ENCODE assay signal across 19 cellular contexts in genomic region chr9:27280858-27281257, GRCh38. TPM values are rescaled to one million over a fixed set of nuclear protein-coding genes. Genes with fewer than 3 reads are reported as not detected.
A peak's percentile ranks its signal among the peaks of the same experiment; 100 is the strongest.
DNase-seq lines count a peak whose midpoint lies in the region; FAIRE-seq and TF ChIP-seq lines count a peak whose summit lies in the region.
"Had no signal": no experiment of that assay in that cellular context is flagged by ENCODE, and none has a peak within 500 bp of the region (broad histone marks: within the 10 kb centered on the region; RNA-seq: fewer than 3 reads in every experiment).

No MANE protein-coding gene starts in this region.

- H3K27me3 ChIP-seq in GM23248 (replicated peaks; ENCODE audit: insufficient read depth), result no peaks in the 10 kb centered on the region; the same call in none of the 2 replicates
- peaks cover 10% of the 10 kb centered on the region; the same call in 1 of the 2 replicates for H3K27me3 ChIP-seq in OCI-LY3 (ENCODE audit: low read depth, low read length)
- H3K27me3 ChIP-seq in endothelial cell of umbilical vein (ENCODE audit: control insufficient read depth in 2 of 2, insufficient read depth in 2 of 2, low read length in 2 of 2), result peaks cover 3 to 11% of the 10 kb centered on the region in 2 experiments
- H3K27me3 ChIP-seq in osteoblast (ENCODE audit: insufficient read depth, low read length), result peaks cover 7% of the 10 kb centered on the region
- H3K27me3 ChIP-seq in mesendoderm (ENCODE audit: insufficient read depth, low read length, poor library complexity), result no peaks in the 10 kb centered on the region
- H3K27me3 ChIP-seq in tibial artery, result no peaks in the 10 kb centered on the region
- H3K27me3 ChIP-seq: gastrocnemius medialis, testis had no signal

- no peaks in the 10 kb centered on the region for H3F3A ChIP-seq in GM23248 (ENCODE audit: insufficient read depth)

- intact Hi-C loops in endothelial cell of umbilical vein (cut with micrococcal nuclease) (no loop called here), tibial artery (cut with DNase I; ENCODE audit: low total_unique reads) (no loop called here)

- WGBS in GM23248 (ENCODE audit: low coverage in 1 of 2, low lambda C conversion rate in 2 of 2, missing lambda C conversion rate in 2 of 2), 2 experiments, result 3 to 4% methylated on average over 5 of the region's 5 CpGs
- no CpG with 5 or more reads among the region's 5 CpGs for WGBS in mesendoderm (ENCODE audit: extremely low coverage, insufficient coverage, low lambda C conversion rate)

- no peak overlapping the region for H3K27ac ChIP-seq in GM23248
- no peak overlapping the region for H3K27ac ChIP-seq in OCI-LY3 (ENCODE audit: low read length)
- no peak overlapping the region for H3K27ac ChIP-seq in endothelial cell of umbilical vein (ENCODE audit: insufficient read depth, low read depth, low read length)
- H3K27ac ChIP-seq in osteoblast (ENCODE audit: low read depth, low read length), result no peak overlapping the region
- no peak overlapping the region for H3K27ac ChIP-seq in mesendoderm (ENCODE audit: low read depth, low read length)
- H3K27ac ChIP-seq in tibial artery, result no peak overlapping the region
- H3K27ac ChIP-seq: gastrocnemius medialis, SK-N-MC, testis had no signal

- no peaks in the 10 kb centered on the region for H3K9me3 ChIP-seq in GM23248 (ENCODE audit: low read depth)
- no peaks in the 10 kb centered on the region for H3K9me3 ChIP-seq in OCI-LY3 (ENCODE audit: insufficient read depth, low read length)
- H3K9me3 ChIP-seq in endothelial cell of umbilical vein (replicated peaks; ENCODE audit: control insufficient read depth, insufficient read depth, low read length), result no peaks in the 10 kb centered on the region
- H3K9me3 ChIP-seq in osteoblast (ENCODE audit: low read depth, low read length), result no peaks in the 10 kb centered on the region
- no peaks in the 10 kb centered on the region for H3K9me3 ChIP-seq in tibial artery
- H3K9me3 ChIP-seq: gastrocnemius medialis, testis had no signal

- H3K18ac ChIP-seq in mesendoderm (ENCODE audit: low read length), result no peak overlapping the region

- no peak overlapping the region for H3K9ac ChIP-seq in GM23248
- no peak overlapping the region for H3K9ac ChIP-seq in OCI-LY3 (ENCODE audit: low read length)
- no peak overlapping the region for H3K9ac ChIP-seq in endothelial cell of umbilical vein (replicated peaks; ENCODE audit: extremely low read depth, insufficient read depth, low read length)
- H3K9ac ChIP-seq in mesendoderm (ENCODE audit: low read length), result no peak overlapping the region

- H2BK120ac ChIP-seq in mesendoderm (ENCODE audit: low read depth, low read length), result no peak overlapping the region

- H3K4me2 ChIP-seq in GM23248 (ENCODE audit: unreplicated experiment) (peak overlapping the region; percentile 70), OCI-LY3 (ENCODE audit: low read length) (peak overlapping the region; percentile 67), endothelial cell of umbilical vein (ENCODE audit: insufficient read depth, low read length) (no peak overlapping the region), osteoblast (ENCODE audit: insufficient read depth, low read length) (peak overlapping the region; percentile 81), mesendoderm (ENCODE audit: low read length) (no peak overlapping the region)

- no peak for FAIRE-seq in endothelial cell of umbilical vein (lab: Jason Lieb, UNC)
- FAIRE-seq: TTC549 had no signal

- peak; percentile 35 for DNase-seq in GM23248
- peak; percentile 49 for DNase-seq in endothelial cell of umbilical vein (ENCODE audit: low read depth, low spot score)
- DNase-seq in osteoblast (ENCODE audit: insufficient read length, low spot score, missing footprints), result no peak
- no peak for DNase-seq in kidney tubule cell (ENCODE audit: low spot score)
- no peak for DNase-seq in stimulated activated CD8-positive, alpha-beta memory T cell treated with anti-CD3 and anti-CD28 coated beads, Interleukin-4, amount 100 ng/mL, for 48 hours
- DNase-seq in mesendoderm, result no peak
- no peak for DNase-seq in tibial artery
- DNase-seq: activated CD8-positive, alpha-beta T cell treated with anti-CD3 and anti-CD28 coated beads, Interleukin-2, amount 10 ng/mL, durations not matched to agents 7 days and 5 days; AML-193; caudate nucleus; gastrocnemius medialis; midbrain; NCI-H2081 treated with DMSO at 0.1 percent for 48 hours; NCI-H524; testis had no signal

- no peaks in the 10 kb centered on the region for H3K9me1 ChIP-seq in endothelial cell of umbilical vein (replicated peaks; ENCODE audit: control insufficient read depth, extremely low read depth, insufficient read depth, low read length)

- H3K4me3 ChIP-seq in GM23248 (peak overlapping the region; percentile 44; the same call in 1 of the 2 replicates), OCI-LY3 (ENCODE audit: low read length) (peak overlapping the region; percentile 49), endothelial cell of umbilical vein (replicated peaks in 1 of 3; ENCODE audit: insufficient read depth in 1 of 3, low read depth in 1 of 3, low read length in 3 of 3) (no peak overlapping the region), osteoblast (ENCODE audit: insufficient read depth, low read length) (peak overlapping the region; percentile 60), mesendoderm (ENCODE audit: low read length) (no peak overlapping the region), tibial artery (no peak overlapping the region)
- H3K4me3 ChIP-seq: gastrocnemius medialis, SK-N-MC, testis had no signal

- H3K4me1 ChIP-seq in GM23248 (ENCODE audit: insufficient read depth) (peaks cover 5% of the 10 kb centered on the region; the same call in 1 of the 2 replicates), OCI-LY3 (ENCODE audit: low read length) (peaks cover 12% of the 10 kb centered on the region), endothelial cell of umbilical vein (ENCODE audit: control insufficient read depth, extremely low read depth, insufficient read depth, low read length) (no peaks in the 10 kb centered on the region), osteoblast (ENCODE audit: insufficient read depth, low read length) (no peaks in the 10 kb centered on the region), mesendoderm (ENCODE audit: control insufficient read depth, low read depth, low read length) (no peaks in the 10 kb centered on the region), tibial artery (peaks cover 0 to 3% (median 0%) of the 10 kb centered on the region in 4 donors)

- no peak overlapping the region for H4K8ac ChIP-seq in mesendoderm (ENCODE audit: low read depth, low read length)

- H3K79me2 ChIP-seq in GM23248 (ENCODE audit: insufficient read depth), result no peaks in the 10 kb centered on the region
- H3K79me2 ChIP-seq in OCI-LY3 (ENCODE audit: low read length), result no peaks in the 10 kb centered on the region
- no peaks in the 10 kb centered on the region for H3K79me2 ChIP-seq in endothelial cell of umbilical vein (ENCODE audit: control insufficient read depth, insufficient read depth, low read length)
- H3K79me2 ChIP-seq in osteoblast (ENCODE audit: insufficient read depth, low read length), result no peaks in the 10 kb centered on the region
- H3K79me2 ChIP-seq in mesendoderm (ENCODE audit: control insufficient read depth, insufficient read depth, low read length), result no peaks in the 10 kb centered on the region

- BruUV-seq in endothelial cell of umbilical vein (replicated peaks; lab: Mats Ljungman, UMichigan), result no TSS peak

- POLR2A ChIA-PET in endothelial cell of umbilical vein (lab: Charles Lee), result no interaction called here

- H2BK15ac ChIP-seq in mesendoderm (replicated peaks; ENCODE audit: low read depth), result no peak overlapping the region

- no peaks in the 10 kb centered on the region for H3K36me3 ChIP-seq in GM23248 (ENCODE audit: low read depth)
- no peaks in the 10 kb centered on the region for H3K36me3 ChIP-seq in OCI-LY3 (replicated peaks; ENCODE audit: low read depth, low read length)
- no peaks in the 10 kb centered on the region for H3K36me3 ChIP-seq in endothelial cell of umbilical vein (ENCODE audit: control insufficient read depth in 2 of 2, extremely low read depth in 1 of 2, insufficient read depth in 2 of 2, low read length in 2 of 2)
- H3K36me3 ChIP-seq in osteoblast (ENCODE audit: insufficient read depth, low read length), result no peaks in the 10 kb centered on the region
- no peaks in the 10 kb centered on the region for H3K36me3 ChIP-seq in mesendoderm (ENCODE audit: control insufficient read depth, insufficient read depth, low read length)
- H3K36me3 ChIP-seq in tibial artery, result no peaks in the 10 kb centered on the region
- H3K36me3 ChIP-seq: gastrocnemius medialis had no signal

- no peaks in the 10 kb centered on the region for H3K79me1 ChIP-seq in mesendoderm (ENCODE audit: low read length)

- no peak overlapping the region for H2AK5ac ChIP-seq in mesendoderm (ENCODE audit: low read length)

- H4K20me1 ChIP-seq in GM23248 (ENCODE audit: insufficient read depth), result no peaks in the 10 kb centered on the region
- no peaks in the 10 kb centered on the region for H4K20me1 ChIP-seq in OCI-LY3 (ENCODE audit: insufficient read depth, low read length)
- no peaks in the 10 kb centered on the region for H4K20me1 ChIP-seq in endothelial cell of umbilical vein (replicated peaks; ENCODE audit: control insufficient read depth, extremely low read depth, insufficient read depth, low read length)
- no peaks in the 10 kb centered on the region for H4K20me1 ChIP-seq in osteoblast (ENCODE audit: insufficient read depth, low read length)

- CTCF ChIA-PET in endothelial cell of umbilical vein (lab: Charles Lee), result interaction anchor here (2.3 to 2.7 kb wide), 2 partner anchors 33 to 248 kb away, joined by 6 to 8 read pairs; no protein-coding TSS in a partner anchor

- no peak overlapping the region for H3K56ac ChIP-seq in mesendoderm (ENCODE audit: low read length)

- no peaks in the 10 kb centered on the region for H3K9me2 ChIP-seq in GM23248 (ENCODE audit: insufficient read depth)

- peak overlapping the region; percentile 63 for H2AFZ ChIP-seq in GM23248
- H2AFZ ChIP-seq in OCI-LY3 (ENCODE audit: low read depth, low read length), result 0 out of 2 replicates have a peak overlapping the region, but pooled peaks have one; percentile 29
- no peak overlapping the region for H2AFZ ChIP-seq in endothelial cell of umbilical vein (ENCODE audit: low read depth, low read length)
- H2AFZ ChIP-seq in osteoblast (ENCODE audit: low read length), result peak overlapping the region; percentile 48

- no peak overlapping the region for H3K23ac ChIP-seq in mesendoderm (ENCODE audit: low read length)

- H4K5ac ChIP-seq in mesendoderm (ENCODE audit: low read length), result no peak overlapping the region

- in situ Hi-C loops in GM23248 (cut with MboI), result no loop called here

- TF ChIP-seq CTCF in OCI-LY3 (IDR thresholded peaks at IDR 0.05; ENCODE audit: low read depth, low read length), result no peak
- no peak for TF ChIP-seq CTCF in endothelial cell of umbilical vein (IDR thresholded peaks at IDR 0.05; ENCODE audit: extremely low read depth in 1 of 2, insufficient read depth in 1 of 2, low read depth in 1 of 2, low read length in 2 of 2)
- TF ChIP-seq CTCF in osteoblast (IDR thresholded peaks at IDR 0.05; ENCODE audit: extremely low read depth, low read depth, low read length), result no peak
- TF ChIP-seq CTCF in tibial artery (IDR thresholded peaks at IDR 0.05), result no peak

- H2BK5ac ChIP-seq in mesendoderm (ENCODE audit: low read length), result no peak overlapping the region

- dilution Hi-C loops in endothelial cell of umbilical vein (cut with MboI; ENCODE audit: extremely low pct_ligation_motif_present, low sequenced_read_pairs), result no loop called here

- TF ChIP-seq POLR2A in endothelial cell of umbilical vein (IDR thresholded peaks at IDR 0.05; ENCODE audit: low read depth, low read length), result no peak

- H3K4ac ChIP-seq in mesendoderm (ENCODE audit: low read depth, low read length), result no peak overlapping the region

RNA-seq across cellular contexts. Expression of gene EQTN, which starts 16.1 kb away (rescaled TPM):
- total RNA-seq in GM23248 (2014; rRNA removed; shearing (Covaris generic)), result not detected in 2 replicates
- polyA plus RNA-seq in GM23248 (2016; fragmentation: Nextera tagmentation; extraction: Ambion mirVana), result not detected in 2 replicates
- total RNA-seq in endothelial cell of umbilical vein, result not detected in 2 replicates
- polyA plus RNA-seq in endothelial cell of umbilical vein, result not detected in 2 replicates
- not detected in 2 replicates for polyA plus RNA-seq in endothelial cell of umbilical vein (2011; cell fraction: cytosol; rRNA removed)
- not detected in 2 replicates for polyA plus RNA-seq in endothelial cell of umbilical vein (2011; cell fraction: nucleus; rRNA removed)
- not detected in 2 replicates for polyA plus RNA-seq in endothelial cell of umbilical vein (2012)
- not detected in 2 replicates for polyA minus RNA-seq in endothelial cell of umbilical vein
- polyA minus RNA-seq in endothelial cell of umbilical vein (2011; cell fraction: cytosol; rRNA and poly(A)+ RNA removed), result not detected
- not detected in 2 replicates for polyA minus RNA-seq in endothelial cell of umbilical vein (2011; cell fraction: nucleus; rRNA and poly(A)+ RNA removed)
- not detected in 2 replicates for total RNA-seq in osteoblast
- polyA plus RNA-seq in mesendoderm (2013, experiment 1 of 2), result not detected
- polyA plus RNA-seq in mesendoderm (2013, experiment 2 of 2), result not detected
- total RNA-seq: activated CD8-positive, alpha-beta T cell treated with anti-CD3 and anti-CD28 coated beads, Interleukin-2, amount 10 ng/mL, durations not matched to agents 7 days and 5 days had no signal
- polyA plus RNA-seq: adipose tissue had no signal

Comparison
In these comparisons a context has a peak if more than half of its experiments do, and no peak if none do; other contexts are left out.
1. DNase-seq: peak in GM23248 (single experiment) and endothelial cell of umbilical vein (single experiment); none in osteoblast (single experiment), kidney tubule cell (single experiment), stimulated activated CD8-positive, alpha-beta memory T cell treated with anti-CD3 and anti-CD28 coated beads, Interleukin-4, amount 100 ng/mL, for 48 hours (single experiment), mesendoderm (single experiment) and tibial artery (0 of 2).
2. H3K4me2 ChIP-seq: peak in GM23248 (single experiment), OCI-LY3 (single experiment) and osteoblast (single experiment); none in endothelial cell of umbilical vein (single experiment) and mesendoderm (single experiment).
3. H3K4me3 ChIP-seq: peak in GM23248 (single experiment), OCI-LY3 (single experiment) and osteoblast (single experiment); none in endothelial cell of umbilical vein (0 of 3), mesendoderm (single experiment) and tibial artery (0 of 2).